8 cellular contexts compared by ENCODE assay signal in the genomic region with DNA sequence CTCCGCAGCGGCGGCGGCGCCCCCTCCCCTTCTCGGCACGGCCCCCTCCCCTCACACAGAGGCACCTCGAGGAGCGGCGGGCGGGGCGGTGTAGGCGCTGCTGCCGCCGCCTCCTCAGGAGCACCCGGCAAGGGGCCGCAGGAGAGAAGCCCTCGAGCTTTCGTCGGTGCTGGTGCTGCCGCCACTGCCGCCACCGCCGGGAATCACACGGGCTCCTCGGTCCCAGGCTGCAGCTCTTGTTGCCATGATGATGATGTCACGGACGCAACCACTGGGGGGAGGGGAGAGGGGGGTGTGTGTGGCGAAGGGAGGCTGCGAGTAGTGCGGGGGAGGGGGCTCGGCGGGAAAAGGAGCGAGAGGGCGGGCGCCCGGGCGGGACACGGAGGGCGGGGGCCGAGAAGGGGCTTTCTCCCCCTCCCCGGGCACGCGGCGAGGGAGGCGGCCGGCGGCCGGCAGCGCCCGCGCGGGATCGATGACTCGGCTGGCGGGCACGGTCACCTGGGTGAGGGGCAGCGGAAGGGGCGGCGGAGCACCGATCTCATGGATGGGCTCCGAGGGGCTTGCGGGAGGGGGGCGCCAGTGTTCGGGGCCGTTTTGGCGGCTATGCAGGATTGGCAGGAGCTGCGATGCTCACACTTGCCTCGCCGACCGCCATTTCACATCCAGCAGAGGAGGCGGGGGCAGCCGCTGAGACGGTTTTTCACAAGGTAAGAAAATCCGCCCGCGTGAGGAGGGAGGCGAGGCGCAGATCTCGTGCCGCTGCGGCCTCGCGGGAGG. TPM values are rescaled to one million over a fixed set of nuclear protein-coding genes. Genes with fewer than 3 reads are reported as not detected.
DNase-seq lines count a peak whose midpoint lies in the region; ATAC-seq, FAIRE-seq and TF ChIP-seq lines count a peak whose summit lies in the region.

A gene with protein sequence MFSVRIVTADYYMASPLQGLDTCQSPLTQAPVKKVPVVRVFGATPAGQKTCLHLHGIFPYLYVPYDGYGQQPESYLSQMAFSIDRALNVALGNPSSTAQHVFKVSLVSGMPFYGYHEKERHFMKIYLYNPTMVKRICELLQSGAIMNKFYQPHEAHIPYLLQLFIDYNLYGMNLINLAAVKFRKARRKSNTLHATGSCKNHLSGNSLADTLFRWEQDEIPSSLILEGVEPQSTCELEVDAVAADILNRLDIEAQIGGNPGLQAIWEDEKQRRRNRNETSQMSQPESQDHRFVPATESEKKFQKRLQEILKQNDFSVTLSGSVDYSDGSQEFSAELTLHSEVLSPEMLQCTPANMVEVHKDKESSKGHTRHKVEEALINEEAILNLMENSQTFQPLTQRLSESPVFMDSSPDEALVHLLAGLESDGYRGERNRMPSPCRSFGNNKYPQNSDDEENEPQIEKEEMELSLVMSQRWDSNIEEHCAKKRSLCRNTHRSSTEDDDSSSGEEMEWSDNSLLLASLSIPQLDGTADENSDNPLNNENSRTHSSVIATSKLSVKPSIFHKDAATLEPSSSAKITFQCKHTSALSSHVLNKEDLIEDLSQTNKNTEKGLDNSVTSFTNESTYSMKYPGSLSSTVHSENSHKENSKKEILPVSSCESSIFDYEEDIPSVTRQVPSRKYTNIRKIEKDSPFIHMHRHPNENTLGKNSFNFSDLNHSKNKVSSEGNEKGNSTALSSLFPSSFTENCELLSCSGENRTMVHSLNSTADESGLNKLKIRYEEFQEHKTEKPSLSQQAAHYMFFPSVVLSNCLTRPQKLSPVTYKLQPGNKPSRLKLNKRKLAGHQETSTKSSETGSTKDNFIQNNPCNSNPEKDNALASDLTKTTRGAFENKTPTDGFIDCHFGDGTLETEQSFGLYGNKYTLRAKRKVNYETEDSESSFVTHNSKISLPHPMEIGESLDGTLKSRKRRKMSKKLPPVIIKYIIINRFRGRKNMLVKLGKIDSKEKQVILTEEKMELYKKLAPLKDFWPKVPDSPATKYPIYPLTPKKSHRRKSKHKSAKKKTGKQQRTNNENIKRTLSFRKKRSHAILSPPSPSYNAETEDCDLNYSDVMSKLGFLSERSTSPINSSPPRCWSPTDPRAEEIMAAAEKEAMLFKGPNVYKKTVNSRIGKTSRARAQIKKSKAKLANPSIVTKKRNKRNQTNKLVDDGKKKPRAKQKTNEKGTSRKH (N-terminal part only) (minus strand): TSS at position 260 of the 777 bp plus-strand sequence. CDS start 330 bp downstream, outside the sequence.

- in situ Hi-C loops in GM13976 (cut with MboI; ENCODE audit: low sequenced_read_pairs, unreplicated experiment): no loop called here

- peak within 1 kb of the TSS; percentile 79 for H2AFZ ChIP-seq in astrocyte (ENCODE audit: low read depth, low read length)
- peak within 1 kb of the TSS; percentile 79 for H2AFZ ChIP-seq in hepatocyte

- H3K79me2 ChIP-seq in astrocyte (ENCODE audit: insufficient read depth, low read length): peaks cover 79% of the 10 kb centered on the region
- H3K79me2 ChIP-seq in hepatocyte: peaks cover 76% of the 10 kb centered on the region

- peak; percentile 36 for ATAC-seq in HG02798 (IDR thresholded peaks at IDR 0.05; ENCODE audit: poor library complexity, unreplicated experiment)

- no peak for FAIRE-seq in astrocyte (lab: Jason Lieb, UNC)

- H3K4me2 ChIP-seq in astrocyte (ENCODE audit: low read length) (peak within 1 kb of the TSS; percentile 90), hepatocyte (peak within 1 kb of the TSS; percentile 81)

- no peaks in the 10 kb centered on the region for H3K9me2 ChIP-seq in hepatocyte (replicated peaks; ENCODE audit: insufficient read depth)

- peaks cover 18% of the 10 kb centered on the region for H4K20me1 ChIP-seq in astrocyte (ENCODE audit: insufficient read depth, low read length)
- H4K20me1 ChIP-seq in hepatocyte (ENCODE audit: insufficient read depth, poor library complexity, severe bottlenecking): peaks cover 15% of the 10 kb centered on the region

- peak within 1 kb of the TSS; percentile 87 for H3K9ac ChIP-seq in astrocyte (ENCODE audit: low read length)

- H3K36me3 Mint-ChIP-seq in astrocyte (ENCODE audit: low read depth, unreplicated experiment): peaks cover 3% of the 10 kb centered on the region

- peaks cover 25% of the 10 kb centered on the region for H3K4me1 Mint-ChIP-seq in astrocyte (ENCODE audit: low read depth, unreplicated experiment)

- DNase-seq in GM13976 (ENCODE audit: low spot score) (peak; percentile 84), NCI-H1694 treated with DMSO at 0.1 percent for 48 hours (lab: John Stamatoyannopoulos, UW) (peak; percentile 94), T-helper 22 cell (ENCODE audit: low read depth) (peak; percentile 85), astrocyte (ENCODE audit: low read depth) (peak; percentile 78), hepatocyte (ENCODE audit: low spot score) (peak; percentile 92), retinal pigment epithelial cell (ENCODE audit: low read depth) (peak; percentile 68), cortex of kidney (lab: John Stamatoyannopoulos, UW) (no peak)

- H3K4me3 ChIP-seq in astrocyte (ENCODE audit: insufficient read depth, low read depth, low read length): peak within 1 kb of the TSS; percentile 84
- H3K4me3 ChIP-seq in hepatocyte: peak within 1 kb of the TSS; percentile 74
- peak within 1 kb of the TSS; percentile 83 for H3K4me3 ChIP-seq in retinal pigment epithelial cell (ENCODE audit: low read length)

- no peaks in the 10 kb centered on the region for H3K27me3 Mint-ChIP-seq in astrocyte (ENCODE audit: low read depth, unreplicated experiment)

- H3K9me3 ChIP-seq in astrocyte (ENCODE audit: insufficient read depth, low read depth, low read length): no peaks in the 10 kb centered on the region
- H3K9me3 ChIP-seq in hepatocyte (ENCODE audit: low read depth): no peaks in the 10 kb centered on the region

- H3K27me3 ChIP-seq in astrocyte (ENCODE audit: insufficient read depth, low read length) (no peaks in the 10 kb centered on the region), hepatocyte (no peaks in the 10 kb centered on the region)

- H3K4me3 Mint-ChIP-seq in astrocyte (ENCODE audit: unreplicated experiment): peak within 1 kb of the TSS; percentile 99

- WGBS in hepatocyte (ENCODE audit: low lambda C conversion rate, missing lambda C conversion rate): 1% methylated on average over 36 of the region's 84 CpGs

- peak within 1 kb of the TSS; percentile 97 for H3K27ac ChIP-seq in astrocyte (ENCODE audit: low read depth, low read length)
- H3K27ac ChIP-seq in hepatocyte: peak within 1 kb of the TSS; percentile 99

- TF ChIP-seq CTCF in GM13976 (IDR thresholded peaks at IDR 0.05; ENCODE audit: borderline replicate concordance, control extremely low read depth, extremely low read depth, insufficient read depth, missing control alignments) (no peak), astrocyte (IDR thresholded peaks at IDR 0.05; ENCODE audit: insufficient read depth, low read depth, low read length) (no peak), hepatocyte (IDR thresholded peaks at IDR 0.05; ENCODE audit: poor library complexity) (no peak), retinal pigment epithelial cell (conservative IDR thresholded peaks at IDR 0.05; ENCODE audit: low read depth, low read length) (no peak)

- H3K4me1 ChIP-seq in astrocyte (ENCODE audit: insufficient read depth, low read length): peaks cover 28% of the 10 kb centered on the region
- H3K4me1 ChIP-seq in hepatocyte (ENCODE audit: insufficient read depth): peaks cover 20% of the 10 kb centered on the region

- H3K27ac Mint-ChIP-seq in astrocyte (ENCODE audit: unreplicated experiment): peak within 1 kb of the TSS; percentile 99

- H3K36me3 ChIP-seq in astrocyte (ENCODE audit: insufficient read depth, low read length): no peaks in the 10 kb centered on the region
- H3K36me3 ChIP-seq in hepatocyte (replicated peaks; ENCODE audit: insufficient read depth, low read depth): no peaks in the 10 kb centered on the region

- no peaks in the 10 kb centered on the region for H3K9me3 Mint-ChIP-seq in astrocyte (ENCODE audit: unreplicated experiment)

RNA-seq across cellular contexts. Expression of the gene that starts here (rescaled TPM):
- total RNA-seq in astrocyte: 18.2 and 23.0 TPM in 2 replicates
- 29.4 and 37.2 TPM in 2 replicates for total RNA-seq in hepatocyte
- 17.6 and 23.7 TPM in 2 replicates for polyA plus RNA-seq in hepatocyte
